Comparison of ENCODE assay signal across 13 cellular contexts in genomic region chr1:1484976-1485750, GRCh38. TPM values are rescaled to one million over a fixed set of nuclear protein-coding genes. Genes with fewer than 3 reads are reported as not detected.
DNase-seq lines count a peak whose midpoint lies in the region; ATAC-seq, FAIRE-seq and TF ChIP-seq lines count a peak whose summit lies in the region.
"Not testable (repeated sequence)": the region's sequence is repeated elsewhere in the genome, so short reads cannot be mapped to it uniquely, and the experiment has no call there.
"Had no signal": no experiment of that assay in that cellular context is flagged by ENCODE, and none has a peak within 500 bp of the region (broad histone marks: within the 10 kb centered on the region; RNA-seq: fewer than 3 reads in every experiment).

No MANE protein-coding gene starts in this region.

- RAD21 ChIA-PET in HCT116 (lab: Charles Lee; ENCODE audit: low non-redundant PET in 1 of 2, low total read pairs in 2 of 2, uncharacterized antibody in 2 of 2, unreplicated experiment in 2 of 2): not testable (repeated sequence)

- intact Hi-C loops in HCT116 (cut with micrococcal nuclease); K562 (cut with micrococcal nuclease): not testable (repeated sequence)

- not testable (repeated sequence) for H3K4me3 Mint-ChIP-seq in stimulated activated memory B cell treated with anti-CD40 and anti-IgM and Interleukin-4, amounts not matched to agents 10 μg/mL and 1 μg/mL and 100 μg/mL, for 72 hours

- not testable (repeated sequence) for H3K9ac ChIP-seq in BLaER1; HCT116 (ENCODE audit: low read length); K562 (ENCODE audit: insufficient read depth in 1 of 2, low read depth in 2 of 2, low read length in 2 of 2)

- H3K36me3 Mint-ChIP-seq in stimulated activated memory B cell treated with anti-CD40 and anti-IgM and Interleukin-4, amounts not matched to agents 10 μg/mL and 1 μg/mL and 100 μg/mL, for 72 hours: peaks cover 25% of the 10 kb centered on the region

- H3K4me3 ChIP-seq in BLaER1; HCT116 (replicated peaks in 1 of 2; ENCODE audit: low read depth in 1 of 2, low read length in 2 of 2); K562: not testable (repeated sequence)

- peak overlapping the region; percentile 53 for H3K4me2 ChIP-seq in BLaER1
- H3K4me2 ChIP-seq in HCT116 (ENCODE audit: low read length); K562 (ENCODE audit: insufficient read depth, low read length): not testable (repeated sequence)

- 97% methylated on average over 23 of the region's 46 CpGs for WGBS in K562 (ENCODE audit: insufficient coverage, low coverage, missing lambda C conversion rate)

- not testable (repeated sequence) for H3K9me1 ChIP-seq in K562 (ENCODE audit: control insufficient read depth, insufficient read depth, low read length)

- not testable (repeated sequence) for BruUV-seq in HCT116 (replicated peaks; lab: Mats Ljungman, UMichigan); K562 (replicated peaks; lab: Mats Ljungman, UMichigan)

- H3K79me2 ChIP-seq in HCT116 (ENCODE audit: insufficient read depth, low read length): peaks cover 10% of the 10 kb centered on the region; the same call in 1 of the 2 replicates
- H3K79me2 ChIP-seq in K562 (ENCODE audit: control insufficient read depth, insufficient read depth, low read length): not testable (repeated sequence)

- not testable (repeated sequence) for H3K9me3 ChIP-seq in BLaER1; HCT116 (ENCODE audit: control insufficient read depth in 1 of 2, insufficient read depth in 1 of 2, low read depth in 1 of 2, low read length in 2 of 2); K562 (replicated peaks; ENCODE audit: control insufficient read depth, insufficient read depth, low read depth, low read length)

- H3K27ac Mint-ChIP-seq in stimulated activated memory B cell treated with anti-CD40 and anti-IgM and Interleukin-4, amounts not matched to agents 10 μg/mL and 1 μg/mL and 100 μg/mL, for 72 hours: not testable (repeated sequence)

- H3K4me1 Mint-ChIP-seq in stimulated activated memory B cell treated with anti-CD40 and anti-IgM and Interleukin-4, amounts not matched to agents 10 μg/mL and 1 μg/mL and 100 μg/mL, for 72 hours: not testable (repeated sequence)

- peaks cover 21% of the 10 kb centered on the region for H3K4me1 ChIP-seq in BLaER1
- not testable (repeated sequence) for H3K4me1 ChIP-seq in HCT116 (ENCODE audit: control insufficient read depth in 1 of 2, insufficient read depth in 2 of 2, low read length in 2 of 2); K562 (replicated peaks in 1 of 2; ENCODE audit: control insufficient read depth in 2 of 2, insufficient read depth in 2 of 2, low read length in 2 of 2)

- in situ Hi-C loops in K562 (cut with MboI): not testable (repeated sequence)

- not testable (repeated sequence) for TF ChIP-seq POLR2A in HCT116 (IDR thresholded peaks at IDR 0.05; ENCODE audit: borderline replicate concordance, extremely low read depth, insufficient read depth, insufficient read length)
- TF ChIP-seq POLR2A in K562 (conservative IDR thresholded peaks at IDR 0.05): 0 out of 2 replicates have a peak, but pooled peaks have one; percentile 38

- TF ChIP-seq RAD21 in HCT116 (IDR thresholded peaks at IDR 0.05; ENCODE audit: low read depth); K562 (CRISPR knock-in tag; conservative IDR thresholded peaks at IDR 0.05 in 1 of 2, IDR thresholded peaks at IDR 0.05 in 1 of 2): not testable (repeated sequence)

- not testable (repeated sequence) for FAIRE-seq in K562 (lab: Jason Lieb, UNC)

- POLR2A ChIA-PET in HCT116 (lab: Charles Lee): not testable (repeated sequence)
- POLR2A ChIA-PET in K562 (lab: Yijun Ruan, JAX): interaction anchor here (0.5 kb wide), 1 partner anchor 86 kb away, joined by 3 read pairs; no protein-coding TSS in a partner anchor

- H2AFZ ChIP-seq in HCT116 (ENCODE audit: low read depth, low read length, poor library complexity, severe bottlenecking); K562 (ENCODE audit: low read depth, low read length): not testable (repeated sequence)

- H3K9me3 Mint-ChIP-seq in stimulated activated memory B cell treated with anti-CD40 and anti-IgM and Interleukin-4, amounts not matched to agents 10 μg/mL and 1 μg/mL and 100 μg/mL, for 72 hours: not testable (repeated sequence)

- not testable (repeated sequence) for TF ChIP-seq EP300 in K562 (IDR thresholded peaks at IDR 0.05; ENCODE audit: low read length)

- H3K36me3 ChIP-seq in BLaER1 (peaks cover 85% of the 10 kb centered on the region), HCT116 (ENCODE audit: control insufficient read depth in 1 of 2, insufficient read depth in 2 of 2, low read length in 2 of 2) (peaks cover 14 to 48% of the 10 kb centered on the region in 2 experiments), K562 (ENCODE audit: control insufficient read depth, insufficient read depth, low read length) (peaks cover 80% of the 10 kb centered on the region)

- not testable (repeated sequence) for H3K9me2 ChIP-seq in HCT116 (ENCODE audit: insufficient read depth)

- H3K27me3 ChIP-seq in BLaER1; HCT116 (ENCODE audit: insufficient read depth, low read length); K562 (ENCODE audit: control insufficient read depth in 2 of 2, insufficient read depth in 2 of 2, low read length in 2 of 2): not testable (repeated sequence)

- not testable (repeated sequence) for TF ChIP-seq CTCF in HCT116 (IDR thresholded peaks at IDR 0.05 in 2 of 3, conservative IDR thresholded peaks at IDR 0.05 in 1 of 3; ENCODE audit: borderline replicate concordance in 1 of 3, insufficient read depth in 1 of 3, low read depth in 2 of 3, low read length in 2 of 3); K562 (IDR thresholded peaks at IDR 0.05 in 2 of 3, conservative IDR thresholded peaks at IDR 0.05 in 1 of 3; ENCODE audit: insufficient read depth in 2 of 3, low read depth in 1 of 3, low read length in 3 of 3)

- CTCF ChIA-PET in HCT116 (lab: Charles Lee); K562 (lab: Yijun Ruan, JAX; ENCODE audit: low intra/inter-chr PET ratio): not testable (repeated sequence)

- H3K27me3 Mint-ChIP-seq in stimulated activated memory B cell treated with anti-CD40 and anti-IgM and Interleukin-4, amounts not matched to agents 10 μg/mL and 1 μg/mL and 100 μg/mL, for 72 hours: not testable (repeated sequence)

- 0 out of 2 replicates have a peak, but pooled peaks have one; percentile 8 for ATAC-seq in HCT116
- ATAC-seq in K562: peak; percentile 14; the same call in 2 of the 3 replicates
- ATAC-seq in stimulated activated memory B cell treated with anti-CD40 and anti-IgM and Interleukin-4, amounts not matched to agents 10 μg/mL and 1 μg/mL and 100 μg/mL, for 72 hours: peak; percentile 20

- H3K27ac ChIP-seq in BLaER1; HCT116 (ENCODE audit: low read depth, low read length); K562 (ENCODE audit: extremely low read depth, low read depth, low read length): not testable (repeated sequence)

- peaks cover 34% of the 10 kb centered on the region for H4K20me1 ChIP-seq in BLaER1
- H4K20me1 ChIP-seq in HCT116 (ENCODE audit: insufficient read depth); K562 (replicated peaks; ENCODE audit: control insufficient read depth, insufficient read depth, low read length): not testable (repeated sequence)

- DNase-seq in HCT116 (ENCODE audit: low read depth, low spot score); K562 (ENCODE audit: extremely low read depth in 1 of 4, low spot score in 3 of 4): not testable (repeated sequence)
- DNase-seq in iPS-NIHi11 (ENCODE audit: low spot score): peak; percentile 1

RNA-seq across cellular contexts. Expression of gene ATAD3B, which starts 13.6 kb away (rescaled TPM):
- total RNA-seq in HCT116 (2021; ENCODE audit: unreplicated experiment) (62.9 TPM), K562 (2014; rRNA removed) (106 and 126 TPM in 2 replicates), K562 (2014; rRNA removed; fragmentation: Illumina TruSeq; extraction: Trizol) (10.3 and 15.6 TPM in 2 replicates), K562 (2015; rRNA removed; fragmentation: Illumina TruSeq; extraction: Trizol) (43.2 and 45.2 TPM in 2 replicates), K562 (2021) (92.0 and 93.4 TPM in 2 replicates)
- polyA plus RNA-seq in HCT116 (2012): 21.8 and 27.1 TPM in 2 replicates
- total RNA-seq in K562 (2011; cell fraction: chromatin; rRNA removed; ENCODE audit: low replicate concordance): 197 and 522 TPM in 2 replicates
- 417 and 489 TPM in 2 replicates for total RNA-seq in K562 (2011; cell fraction: nucleolus; rRNA removed)
- 246 and 263 TPM in 2 replicates for total RNA-seq in K562 (2011; cell fraction: nucleoplasm; rRNA removed)
- polyA plus RNA-seq in K562 (2011; rRNA removed) (27.7 and 27.9 TPM in 2 replicates), K562 (2014; fragmentation: Illumina TruSeq; extraction: Trizol) (18.9 and 42.2 TPM in 2 replicates), K562 (2014; fragmentation: Nextera tagmentation; extraction: Ambion mirVana) (under 1 TPM; 0.07 to 0.77 TPM), K562 (2014; rRNA removed) (113 and 117 TPM in 2 replicates)
- polyA plus RNA-seq in K562 (2011; cell fraction: cytosol; rRNA removed): 18.3 and 42.9 TPM in 2 replicates
- polyA plus RNA-seq in K562 (2011; cell fraction: nucleus; rRNA removed): 168 and 341 TPM in 2 replicates
- polyA plus RNA-seq in K562 (2012): 31.9 and 52.8 TPM in 2 replicates
- polyA minus RNA-seq in K562 (2011; rRNA and poly(A)+ RNA removed): 6.7 and 14.8 TPM in 2 replicates
- polyA minus RNA-seq in K562 (2011; cell fraction: cytosol; rRNA and poly(A)+ RNA removed): 23.6 and 41.7 TPM in 2 replicates
- polyA minus RNA-seq in K562 (2011; cell fraction: nucleus; rRNA and poly(A)+ RNA removed): 44.3 and 53.4 TPM in 2 replicates

RNA-seq across cellular contexts. Expression of gene ATAD3A, which starts 26.8 kb away (rescaled TPM):
- 92.3 TPM for total RNA-seq in HCT116 (2021; ENCODE audit: unreplicated experiment)
- polyA plus RNA-seq in HCT116 (2012): 59.7 and 59.8 TPM in 2 replicates
- 54.7 and 190 TPM in 2 replicates for total RNA-seq in K562 (2011; cell fraction: chromatin; rRNA removed; ENCODE audit: low replicate concordance)
- total RNA-seq in K562 (2011; cell fraction: nucleolus; rRNA removed): 155 and 182 TPM in 2 replicates
- total RNA-seq in K562 (2011; cell fraction: nucleoplasm; rRNA removed): 64.8 and 77.4 TPM in 2 replicates
- total RNA-seq in K562 (2014; rRNA removed): 173 and 183 TPM in 2 replicates
- 18.6 and 20.2 TPM in 2 replicates for total RNA-seq in K562 (2014; rRNA removed; fragmentation: Illumina TruSeq; extraction: Trizol)
- total RNA-seq in K562 (2015; rRNA removed; fragmentation: Illumina TruSeq; extraction: Trizol): 80.1 and 87.1 TPM in 2 replicates
- total RNA-seq in K562 (2021): 151 and 167 TPM in 2 replicates
- 36.7 and 40.8 TPM in 2 replicates for polyA plus RNA-seq in K562 (2011; rRNA removed)
- polyA plus RNA-seq in K562 (2011; cell fraction: cytosol; rRNA removed): 47.1 and 118 TPM in 2 replicates
- polyA plus RNA-seq in K562 (2011; cell fraction: nucleus; rRNA removed): 98.3 and 162 TPM in 2 replicates
- 69.9 and 90.0 TPM in 2 replicates for polyA plus RNA-seq in K562 (2012)
- polyA plus RNA-seq in K562 (2014; fragmentation: Illumina TruSeq; extraction: Trizol): 29.2 and 90.5 TPM in 2 replicates
- polyA plus RNA-seq in K562 (2014; fragmentation: Nextera tagmentation; extraction: Ambion mirVana): 1 to 10 TPM in 1 of 2 experiments, under 1 TPM in 1; 0.10 to 1.0 TPM
- polyA plus RNA-seq in K562 (2014; rRNA removed): 123 and 131 TPM in 2 replicates
- polyA minus RNA-seq in K562 (2011; rRNA and poly(A)+ RNA removed): 14.9 and 33.5 TPM in 2 replicates
- polyA minus RNA-seq in K562 (2011; cell fraction: cytosol; rRNA and poly(A)+ RNA removed): 50.2 and 62.0 TPM in 2 replicates
- 28.4 and 31.9 TPM in 2 replicates for polyA minus RNA-seq in K562 (2011; cell fraction: nucleus; rRNA and poly(A)+ RNA removed)

RNA-seq across cellular contexts. Expression of gene ATAD3C, which starts 35.7 kb away (rescaled TPM):
- total RNA-seq in HCT116 (2021; ENCODE audit: unreplicated experiment) (0.61 TPM), K562 (2014; rRNA removed) (not detected in 2 replicates), K562 (2014; rRNA removed; fragmentation: Illumina TruSeq; extraction: Trizol) (not detected in 2 replicates), K562 (2015; rRNA removed; fragmentation: Illumina TruSeq; extraction: Trizol) (not detected in 2 replicates), K562 (2021) (0.18 and 0.60 TPM in 2 replicates)
- polyA plus RNA-seq in HCT116 (2012): 0.31 and 0.53 TPM in 2 replicates
- total RNA-seq in K562 (2011; cell fraction: chromatin; rRNA removed; ENCODE audit: low replicate concordance): 0.21 TPM in 1 of 2 replicates, not detected in the other
- under 0.01 and 0.13 TPM in 2 replicates for total RNA-seq in K562 (2011; cell fraction: nucleolus; rRNA removed)
- total RNA-seq in K562 (2011; cell fraction: nucleoplasm; rRNA removed): 0.07 and 0.23 TPM in 2 replicates
- polyA plus RNA-seq in K562 (2011; rRNA removed) (0.03 and 0.04 TPM in 2 replicates), K562 (2014; fragmentation: Illumina TruSeq; extraction: Trizol) (not detected in 2 replicates), K562 (2014; fragmentation: Nextera tagmentation; extraction: Ambion mirVana) (not detected), K562 (2014; rRNA removed) (not detected in 2 replicates)
- 0.09 and 0.16 TPM in 2 replicates for polyA plus RNA-seq in K562 (2011; cell fraction: cytosol; rRNA removed)
- 0.10 and 0.21 TPM in 2 replicates for polyA plus RNA-seq in K562 (2011; cell fraction: nucleus; rRNA removed)
- 0.05 and 0.39 TPM in 2 replicates for polyA plus RNA-seq in K562 (2012)
- polyA minus RNA-seq in K562 (2011; rRNA and poly(A)+ RNA removed): not detected in 2 replicates
- not detected in 2 replicates for polyA minus RNA-seq in K562 (2011; cell fraction: cytosol; rRNA and poly(A)+ RNA removed)
- polyA minus RNA-seq in K562 (2011; cell fraction: nucleus; rRNA and poly(A)+ RNA removed): 0.11 TPM in 1 of 2 replicates, not detected in the other
- total RNA-seq: A172 had no signal
- polyA plus RNA-seq: A549, CD14-positive monocyte had no signal

RNA-seq across cellular contexts. Expression of gene VWA1, which starts 49.7 kb away (rescaled TPM):
- total RNA-seq in HCT116 (2021; ENCODE audit: unreplicated experiment): 50.6 TPM
- polyA plus RNA-seq in HCT116 (2012): 17.5 and 18.9 TPM in 2 replicates
- 0.76 and 5.5 TPM in 2 replicates for total RNA-seq in K562 (2011; cell fraction: chromatin; rRNA removed; ENCODE audit: low replicate concordance)
- 5.1 and 7.2 TPM in 2 replicates for total RNA-seq in K562 (2011; cell fraction: nucleolus; rRNA removed)
- 1.9 and 3.4 TPM in 2 replicates for total RNA-seq in K562 (2011; cell fraction: nucleoplasm; rRNA removed)
- total RNA-seq in K562 (2014; rRNA removed): 4.0 and 4.6 TPM in 2 replicates
- total RNA-seq in K562 (2014; rRNA removed; fragmentation: Illumina TruSeq; extraction: Trizol): 0.03 and 0.04 TPM in 2 replicates
- total RNA-seq in K562 (2015; rRNA removed; fragmentation: Illumina TruSeq; extraction: Trizol): 0.98 and 1.2 TPM in 2 replicates
- total RNA-seq in K562 (2021): 6.4 and 7.1 TPM in 2 replicates
- polyA plus RNA-seq in K562 (2011; rRNA removed): 0.85 and 1.6 TPM in 2 replicates
- polyA plus RNA-seq in K562 (2011; cell fraction: cytosol; rRNA removed): 1.3 and 7.5 TPM in 2 replicates
- 3.0 and 6.5 TPM in 2 replicates for polyA plus RNA-seq in K562 (2011; cell fraction: nucleus; rRNA removed)
- polyA plus RNA-seq in K562 (2012): 3.8 and 6.1 TPM in 2 replicates
- 0.16 and 0.84 TPM in 2 replicates for polyA plus RNA-seq in K562 (2014; fragmentation: Illumina TruSeq; extraction: Trizol)
- under 1 TPM; 0.01 to 0.06 TPM for polyA plus RNA-seq in K562 (2014; fragmentation: Nextera tagmentation; extraction: Ambion mirVana)
- 2.6 and 3.0 TPM in 2 replicates for polyA plus RNA-seq in K562 (2014; rRNA removed)
- polyA minus RNA-seq in K562 (2011; rRNA and poly(A)+ RNA removed): 0.42 and 0.69 TPM in 2 replicates
- 2.0 and 2.4 TPM in 2 replicates for polyA minus RNA-seq in K562 (2011; cell fraction: cytosol; rRNA and poly(A)+ RNA removed)
- polyA minus RNA-seq in K562 (2011; cell fraction: nucleus; rRNA and poly(A)+ RNA removed): 2.7 and 4.3 TPM in 2 replicates
- total RNA-seq: B cell; CD4-positive, alpha-beta memory T cell; CD4-positive, CD25-positive, alpha-beta regulatory T cell had no signal
- polyA plus RNA-seq: CD14-positive monocyte; CD4-positive, alpha-beta memory T cell; CD4-positive, CD25-positive, alpha-beta regulatory T cell; CD8-positive, alpha-beta memory T cell had no signal

RNA-seq across cellular contexts. Expression of gene TMEM240, which starts 55.3 kb away (rescaled TPM):
- total RNA-seq in HCT116 (2021; ENCODE audit: unreplicated experiment): 2.3 TPM
- polyA plus RNA-seq in HCT116 (2012): 1.1 and 1.6 TPM in 2 replicates
- 1.2 and 8.3 TPM in 2 replicates for total RNA-seq in K562 (2011; cell fraction: chromatin; rRNA removed; ENCODE audit: low replicate concordance)
- 5.3 and 6.0 TPM in 2 replicates for total RNA-seq in K562 (2011; cell fraction: nucleolus; rRNA removed)
- total RNA-seq in K562 (2011; cell fraction: nucleoplasm; rRNA removed): 2.6 and 6.0 TPM in 2 replicates
- 0.78 TPM in 1 of 2 replicates, not detected in the other for total RNA-seq in K562 (2014; rRNA removed)
- total RNA-seq in K562 (2014; rRNA removed; fragmentation: Illumina TruSeq; extraction: Trizol): not detected in 2 replicates
- 0.38 and 0.43 TPM in 2 replicates for total RNA-seq in K562 (2015; rRNA removed; fragmentation: Illumina TruSeq; extraction: Trizol)
- 1.3 and 2.0 TPM in 2 replicates for total RNA-seq in K562 (2021)
- polyA plus RNA-seq in K562 (2011; rRNA removed): 0.24 TPM in 2 replicates
- 0.46 TPM in 1 of 2 replicates, not detected in the other for polyA plus RNA-seq in K562 (2011; cell fraction: cytosol; rRNA removed)
- 3.5 and 8.1 TPM in 2 replicates for polyA plus RNA-seq in K562 (2011; cell fraction: nucleus; rRNA removed)
- 1.1 and 3.2 TPM in 2 replicates for polyA plus RNA-seq in K562 (2012)
- not detected in 2 replicates for polyA plus RNA-seq in K562 (2014; fragmentation: Illumina TruSeq; extraction: Trizol)
- not detected for polyA plus RNA-seq in K562 (2014; fragmentation: Nextera tagmentation; extraction: Ambion mirVana)
- 0.28 and 0.94 TPM in 2 replicates for polyA plus RNA-seq in K562 (2014; rRNA removed)
- not detected in 2 replicates for polyA minus RNA-seq in K562 (2011; rRNA and poly(A)+ RNA removed)
- not detected in 2 replicates for polyA minus RNA-seq in K562 (2011; cell fraction: cytosol; rRNA and poly(A)+ RNA removed)
- 0.56 and 0.67 TPM in 2 replicates for polyA minus RNA-seq in K562 (2011; cell fraction: nucleus; rRNA and poly(A)+ RNA removed)
- total RNA-seq: A172; CD4-positive, CD25-positive, alpha-beta regulatory T cell had no signal
- polyA plus RNA-seq: CD14-positive monocyte; CD4-positive, alpha-beta memory T cell; CD4-positive, CD25-positive, alpha-beta regulatory T cell; CD8-positive, alpha-beta memory T cell; GM12878 had no signal
